Comparison of ENCODE assay signal across 28 cellular contexts in genomic region chr7:136168021-136168420, GRCh38.
"Had no signal": no experiment of that assay in that cellular context is flagged by ENCODE, and none has a peak within 500 bp of the region (broad histone marks: within the 10 kb centered on the region; RNA-seq: fewer than 3 reads in every experiment).

No MANE protein-coding gene starts in this region.

- H3K4me3 ChIP-seq: neural progenitor cell, ovary, psoas muscle, right lobe of liver, skin epidermis, smooth muscle cell, spleen, suprapubic skin, testis, tibial artery, transverse colon, upper lobe of right lung, uterus had no signal

- H3K27ac ChIP-seq: neural progenitor cell, ovary, parathyroid adenoma, psoas muscle, right lobe of liver, skin epidermis, spleen, suprapubic skin, testis, tibial artery, upper lobe of right lung, uterus had no signal

- H2AFZ ChIP-seq: neural progenitor cell, parathyroid adenoma had no signal

- DNase-seq: natural killer cell; occipital lobe; ovary; posterior cingulate gyrus; psoas muscle; right cardiac atrium; right lobe of liver; spleen; stimulated activated CD4-positive, alpha-beta T cell treated with anti-CD3 and anti-CD28 coated beads, Interleukin-12 subunit alpha, Interleukin-12 subunit beta, amount 100 ng/mL, for 4 hours; stimulated activated CD4-positive, alpha-beta T cell treated with anti-CD3 and anti-CD28 coated beads, Interleukin-1b, Interleukin-23, amount 100 ng/mL, for 48 hours; stimulated activated CD4-positive, alpha-beta T cell treated with anti-CD3 and anti-CD28 coated beads, Interleukin-4, amount 100 ng/mL, for 1 hour; stimulated activated CD4-positive, alpha-beta T cell treated with anti-CD3 and anti-CD28 coated beads, Interleukin-4, amount 100 ng/mL, for 4 hours; stimulated activated CD8-positive, alpha-beta memory T cell treated with anti-CD3 and anti-CD28 coated beads, Interleukin-4, amount 100 ng/mL, for 48 hours; stimulated activated naive CD4-positive, alpha-beta T cell; stimulated activated naive CD8-positive, alpha-beta T cell treated with anti-CD3 and anti-CD28 coated beads, Interleukin-15, amount 100 ng/mL, for 72 hours; stimulated activated naive CD8-positive, alpha-beta T cell treated with anti-CD3 and anti-CD28 coated beads, Interleukin-15, Interleukin-2, amounts not matched to agents 100 U/mL and 50 U/mL, for 24 hours; substantia nigra; testis; tibial artery; transverse colon; upper lobe of right lung; uterus had no signal

- H3K4me2 ChIP-seq: neural progenitor cell, smooth muscle cell had no signal

- ATAC-seq: natural killer cell; psoas muscle; right cardiac atrium; right lobe of liver; stimulated activated memory B cell treated with anti-CD40 and anti-IgM and Interleukin-4, amounts not matched to agents 10 μg/mL and 1 μg/mL and 100 μg/mL, for 72 hours; stimulated activated naive CD8-positive, alpha-beta T cell treated with anti-CD3 and anti-CD28 coated beads, Interleukin-15, amount 100 ng/mL, for 72 hours; stimulated activated naive CD8-positive, alpha-beta T cell treated with anti-CD3 and anti-CD28 coated beads, Interleukin-15, Interleukin-2, amounts not matched to agents 100 U/mL and 50 U/mL, for 24 hours; upper lobe of right lung had no signal

- H3K27me3 ChIP-seq: neural progenitor cell, ovary, right lobe of liver, spleen, suprapubic skin, testis, tibial artery, transverse colon, upper lobe of right lung, uterus had no signal

- H3K9me3 ChIP-seq: ovary, psoas muscle, right lobe of liver, spleen, testis, tibial artery, transverse colon, upper lobe of right lung, uterus had no signal

- H3K4me1 ChIP-seq: neural progenitor cell, parathyroid adenoma, psoas muscle, right lobe of liver, spleen, suprapubic skin, tibial artery, upper lobe of right lung, uterus had no signal

- H3K36me3 ChIP-seq: neural progenitor cell, ovary, right lobe of liver, spleen, suprapubic skin, tibial artery, transverse colon, upper lobe of right lung, uterus had no signal

- H3K9ac ChIP-seq: neural progenitor cell, parathyroid adenoma had no signal
